29 cellular contexts compared by ENCODE assay signal in genomic region chr2:42775812-42776211, GRCh38. TPM values are rescaled to one million over a fixed set of nuclear protein-coding genes. Genes with fewer than 3 reads are reported as not detected.
DNase-seq lines count a peak whose midpoint lies in the region; FAIRE-seq and TF ChIP-seq lines count a peak whose summit lies in the region.
"Had no signal": no experiment of that assay in that cellular context is flagged by ENCODE, and none has a peak within 500 bp of the region (broad histone marks: within the 10 kb centered on the region; RNA-seq: fewer than 3 reads in every experiment).

No MANE protein-coding gene starts in this region.

- peaks cover 0 to 12% (median 0%) of the 10 kb centered on the region in 11 experiments; a peak in 6 of 22 replicates for H3K36me3 ChIP-seq in BLaER1 treated with 17β-estradiol and CSF1 and Interleukin-3, amounts not matched to agents 10 nM and 100 nM
- H3K36me3 ChIP-seq in OCI-LY1 (ENCODE audit: insufficient read depth, low read length) = no peaks in the 10 kb centered on the region
- H3K36me3 ChIP-seq: SJCRH30, thyroid gland had no signal

- peaks cover 14% of the 10 kb centered on the region for H3K36me3 Mint-ChIP-seq in glutamatergic neuron (ENCODE audit: unreplicated experiment)
- H3K36me3 Mint-ChIP-seq: natural killer cell had no signal

- peak overlapping the region in 10 of 11 experiments; percentile 27 to 66 (median 54); a peak in 16 of 22 replicates for H3K27ac ChIP-seq in BLaER1 treated with 17β-estradiol and CSF1 and Interleukin-3, amounts not matched to agents 10 nM and 100 nM
- H3K27ac ChIP-seq in OCI-LY1 (ENCODE audit: low read depth, low read length, poor library complexity, severe bottlenecking) = peak overlapping the region; percentile 67
- H3K27ac ChIP-seq: body of pancreas, SJCRH30, thyroid gland had no signal

- no peaks in the 10 kb centered on the region for H3K9me2 ChIP-seq in OCI-LY1 (ENCODE audit: low read depth, low read length)

- H3K9ac ChIP-seq in BLaER1 treated with 17β-estradiol and CSF1 and Interleukin-3, amounts not matched to agents 10 nM and 100 nM = peak overlapping the region in 8 of 11 experiments; percentile 8 to 62 (median 33); a peak in 8 of 22 replicates
- H3K9ac ChIP-seq in OCI-LY1 (ENCODE audit: low read length) = 0 out of 2 replicates have a peak overlapping the region, but pooled peaks have one; percentile 4

- H2AFZ ChIP-seq in OCI-LY1 (ENCODE audit: low read length) = 0 out of 2 replicates have a peak overlapping the region, but pooled peaks have one; percentile 74

- DNase-seq in GM12865 (ENCODE audit: low read depth) (no peak), foreskin melanocyte (peak; percentile 35), glutamatergic neuron (no peak), dedifferentiated amniotic fluid mesenchymal stem cell (ENCODE audit: extremely low spot score) (no peak), GM12891 (ENCODE audit: insufficient read length, low spot score) (no peak)
- DNase-seq: ACHN; activated CD4-positive, alpha-beta T cell treated with anti-CD3 and anti-CD28 coated beads for 36 hours; activated CD8-positive, alpha-beta memory T cell treated with anti-CD3 and anti-CD28 coated beads for 24 hours; activated gamma-delta T cell; body of pancreas; Calu3; cerebellar nuclear complex; DMS79 treated with DMSO at 0.1 percent for 48 hours; midbrain; natural killer cell; NCI-H1105 treated with DMSO at 0.1 percent for 48 hours; NCI-H1930; NCI-H526 treated with DMSO at 0.1 percent for 48 hours; occipital lobe; SJCRH30; stimulated activated naive CD4-positive, alpha-beta T cell treated with Interleukin-2 at 50 U/mL for 16 hours; T-helper 17 cell; thyroid gland had no signal

- FAIRE-seq in GM12891 (lab: Jason Lieb, UNC) = no peak

- TF ChIP-seq CTCF in GM12865 (IDR thresholded peaks at IDR 0.05; ENCODE audit: insufficient read depth, low read depth, low read length, missing control alignments) (no peak), OCI-LY1 (IDR thresholded peaks at IDR 0.05; ENCODE audit: low read length) (no peak), glutamatergic neuron (IDR thresholded peaks at IDR 0.05; ENCODE audit: partially characterized antibody, unreplicated experiment) (no peak)

- H3K27me3 ChIP-seq in BLaER1 treated with 17β-estradiol and CSF1 and Interleukin-3, amounts not matched to agents 10 nM and 100 nM = no peaks in the 10 kb centered on the region
- no peaks in the 10 kb centered on the region for H3K27me3 ChIP-seq in OCI-LY1 (ENCODE audit: insufficient read depth, low read length)
- H3K27me3 ChIP-seq: body of pancreas, SJCRH30, thyroid gland had no signal

- peaks cover 6% of the 10 kb centered on the region for H3K9me3 Mint-ChIP-seq in glutamatergic neuron (ENCODE audit: unreplicated experiment)
- H3K9me3 Mint-ChIP-seq: natural killer cell had no signal

- no peak overlapping the region for H3K4me3 ChIP-seq in BLaER1 treated with 17β-estradiol and CSF1 and Interleukin-3, amounts not matched to agents 10 nM and 100 nM
- H3K4me3 ChIP-seq in GM12865 (ENCODE audit: low read depth, low read length) = peak overlapping the region; percentile 31
- no peak overlapping the region for H3K4me3 ChIP-seq in OCI-LY1 (ENCODE audit: low read depth, low read length, poor library complexity, severe bottlenecking)
- H3K4me3 ChIP-seq: body of pancreas, SJCRH30, thyroid gland had no signal

- no peaks in the 10 kb centered on the region for H3F3A ChIP-seq in OCI-LY1 (ENCODE audit: insufficient read depth, low read length)

- peaks cover 17 to 24% (median 21%) of the 10 kb centered on the region in 10 experiments for H3K4me1 ChIP-seq in BLaER1 treated with 17β-estradiol and CSF1 and Interleukin-3, amounts not matched to agents 10 nM and 100 nM
- H3K4me1 ChIP-seq in OCI-LY1 (ENCODE audit: insufficient read depth, low read length, severe bottlenecking) = peaks cover 16% of the 10 kb centered on the region
- H3K4me1 ChIP-seq: body of pancreas, SJCRH30 had no signal

- TF ChIP-seq POLR2A in GM12891 (IDR thresholded peaks at IDR 0.05; ENCODE audit: low read depth, low read length) = no peak

- H3K27me3 Mint-ChIP-seq in glutamatergic neuron (ENCODE audit: unreplicated experiment) = peaks cover 4% of the 10 kb centered on the region
- H3K27me3 Mint-ChIP-seq: activated CD4-positive, alpha-beta T cell treated with anti-CD3 and anti-CD28 coated beads for 36 hours; T-helper 17 cell had no signal

- no peak overlapping the region for H3K4me3 Mint-ChIP-seq in glutamatergic neuron (ENCODE audit: unreplicated experiment)
- H3K4me3 Mint-ChIP-seq: activated CD4-positive, alpha-beta T cell treated with anti-CD3 and anti-CD28 coated beads for 36 hours; natural killer cell; T-helper 17 cell had no signal

- peaks cover 31 to 44% (median 40%) of the 10 kb centered on the region in 11 experiments for H3K9me3 ChIP-seq in BLaER1 treated with 17β-estradiol and CSF1 and Interleukin-3, amounts not matched to agents 10 nM and 100 nM (replicated peaks in 1 of 11)
- 0 out of 2 replicates have a peak, but pooled peaks cover 2% of the 10 kb centered on the region for H3K9me3 ChIP-seq in OCI-LY1 (ENCODE audit: low read length)
- H3K9me3 ChIP-seq: body of pancreas, thyroid gland had no signal

- no peaks in the 10 kb centered on the region for H3K79me2 ChIP-seq in OCI-LY1 (ENCODE audit: insufficient read depth, low read length)

- H3K4me2 ChIP-seq in BLaER1 treated with 17β-estradiol and CSF1 and Interleukin-3, amounts not matched to agents 10 nM and 100 nM = peak overlapping the region; percentile 58 to 78 (median 67); a peak in 21 of 22 replicates
- peak overlapping the region; percentile 42 for H3K4me2 ChIP-seq in OCI-LY1 (ENCODE audit: low read length)

- no peak overlapping the region for H3K27ac Mint-ChIP-seq in glutamatergic neuron (ENCODE audit: unreplicated experiment)
- H3K27ac Mint-ChIP-seq: activated CD4-positive, alpha-beta T cell treated with anti-CD3 and anti-CD28 coated beads for 36 hours; T-helper 17 cell had no signal

- H3K4me1 Mint-ChIP-seq in glutamatergic neuron (ENCODE audit: low read depth, unreplicated experiment) = no peaks in the 10 kb centered on the region

- no peaks in the 10 kb centered on the region for H4K20me1 ChIP-seq in BLaER1 treated with 17β-estradiol and CSF1 and Interleukin-3, amounts not matched to agents 10 nM and 100 nM
- no peaks in the 10 kb centered on the region for H4K20me1 ChIP-seq in OCI-LY1 (ENCODE audit: insufficient read depth, low read length)

TF ChIP-seq in GM12891, 5 proteins besides CTCF, POLR2A, EP300 and RAD21:
- TF ChIP-seq POLR2AphosphoS5 (IDR thresholded peaks at IDR 0.05; ENCODE audit: low read depth, low read length) = no peak
- no peak for TF ChIP-seq SPI1 (IDR thresholded peaks at IDR 0.05; ENCODE audit: low read depth, low read length)
- TF ChIP-seq POU2F2 (IDR thresholded peaks at IDR 0.05; ENCODE audit: low read depth, low read length) = no peak
- TF ChIP-seq PAX5 (IDR thresholded peaks at IDR 0.05; ENCODE audit: insufficient read depth, low read length, severe bottlenecking) = no peak
- no peak for TF ChIP-seq TAF1 (IDR thresholded peaks at IDR 0.05; ENCODE audit: low read depth, low read length)
TF ChIP-seq in GM12891: peak in this region for 0.

RNA-seq across cellular contexts. Expression of gene OXER1, which starts 11.9 kb away (rescaled TPM):
- not detected for total RNA-seq in glutamatergic neuron (ENCODE audit: unreplicated experiment)
- polyA plus RNA-seq in GM12891 (2012; ENCODE audit: low read depth, missing spikeins) = 2.6 TPM
- total RNA-seq: H4, MCF 10A, occipital lobe, pulmonary artery endothelial cell had no signal
- polyA plus RNA-seq: BJ had no signal

RNA-seq across cellular contexts. Expression of gene HAAO, which starts 16.6 kb away (rescaled TPM):
- not detected for total RNA-seq in glutamatergic neuron (ENCODE audit: unreplicated experiment)
- 17.0 TPM for polyA plus RNA-seq in GM12891 (2012; ENCODE audit: low read depth, missing spikeins)
- total RNA-seq: H4, MCF 10A had no signal
